In genomic region chr13:51451467-51452390, GRCh38 we compare ENCODE assay signal across 8 cellular contexts. TPM values are rescaled to one million over a fixed set of nuclear protein-coding genes. Genes with fewer than 3 reads are reported as not detected.
A peak's percentile ranks its signal among the peaks of the same experiment; 100 is the strongest.
DNase-seq lines count a peak whose midpoint lies in the region; ATAC-seq and TF ChIP-seq lines count a peak whose summit lies in the region.

No MANE protein-coding gene starts in this region.

- H3K27ac Mint-ChIP-seq in endothelial cell (ENCODE audit: unreplicated experiment) = peak overlapping the region; percentile 82

- peak; percentile 69 for DNase-seq in NOMO-1 treated with dmso at 0.1 percent for 144 hours (lab: John Stamatoyannopoulos, UW; ENCODE audit: unreplicated experiment)
- DNase-seq in activated CD8-positive, alpha-beta memory T cell treated with anti-CD3 and anti-CD28 coated beads, Interleukin-2, amount 50 U/mL, for 24 hours (ENCODE audit: extremely low read depth) = peak; percentile 41
- peak; percentile 75 for DNase-seq in endothelial cell (ENCODE audit: low spot score)
- DNase-seq in midbrain (lab: John Stamatoyannopoulos, UW) = peak; percentile 74
- peak; percentile 65 to 66 for DNase-seq in stimulated activated CD8-positive, alpha-beta memory T cell treated with anti-CD3 and anti-CD28 coated beads, Interleukin-15, amount 100 ng/mL, for 48 hours (ENCODE audit: low read depth in 2 of 2)

- peak overlapping the region; percentile 89 for H3K4me3 Mint-ChIP-seq in endothelial cell (ENCODE audit: unreplicated experiment)

- H4K20me1 ChIP-seq in BLaER1 treated with 17β-estradiol and CSF1 and Interleukin-3, amounts not matched to agents 10 nM and 100 nM = peaks cover 0 to 12% (median 0%) of the 10 kb centered on the region in 11 experiments; a peak in 5 of 22 replicates

- peaks cover 29% of the 10 kb centered on the region for H3K4me1 Mint-ChIP-seq in endothelial cell (ENCODE audit: unreplicated experiment)

- H3K27me3 Mint-ChIP-seq in endothelial cell (ENCODE audit: unreplicated experiment) = peaks cover 7% of the 10 kb centered on the region

- peaks cover 12 to 20% (median 17%) of the 10 kb centered on the region in 11 experiments for H3K9me3 ChIP-seq in BLaER1 treated with 17β-estradiol and CSF1 and Interleukin-3, amounts not matched to agents 10 nM and 100 nM (replicated peaks in 1 of 11)

- H3K36me3 ChIP-seq in BLaER1 treated with 17β-estradiol and CSF1 and Interleukin-3, amounts not matched to agents 10 nM and 100 nM = peaks cover 37 to 66% (median 50%) of the 10 kb centered on the region in 11 experiments

- H3K4me1 ChIP-seq in BLaER1 treated with 17β-estradiol and CSF1 and Interleukin-3, amounts not matched to agents 10 nM and 100 nM = peaks cover 22 to 43% (median 36%) of the 10 kb centered on the region in 10 experiments

- H3K27me3 ChIP-seq in BLaER1 treated with 17β-estradiol and CSF1 and Interleukin-3, amounts not matched to agents 10 nM and 100 nM = no peaks in the 10 kb centered on the region

- peaks cover 22% of the 10 kb centered on the region for H3K36me3 Mint-ChIP-seq in endothelial cell (ENCODE audit: low read depth, unreplicated experiment)

- peak overlapping the region; percentile 99 to 100 (median 99) for H3K9ac ChIP-seq in BLaER1 treated with 17β-estradiol and CSF1 and Interleukin-3, amounts not matched to agents 10 nM and 100 nM

- peak overlapping the region; percentile 98 to 99 (median 99) for H3K27ac ChIP-seq in BLaER1 treated with 17β-estradiol and CSF1 and Interleukin-3, amounts not matched to agents 10 nM and 100 nM

- peak overlapping the region; percentile 75 to 97 (median 91) for H3K4me2 ChIP-seq in BLaER1 treated with 17β-estradiol and CSF1 and Interleukin-3, amounts not matched to agents 10 nM and 100 nM

- H3K4me3 ChIP-seq in BLaER1 treated with 17β-estradiol and CSF1 and Interleukin-3, amounts not matched to agents 10 nM and 100 nM = peak overlapping the region; percentile 90 to 98 (median 92)

- TF ChIP-seq CTCF in endothelial cell (IDR thresholded peaks at IDR 0.05; ENCODE audit: unreplicated experiment) = no peak

- no peaks in the 10 kb centered on the region for H3K9me3 Mint-ChIP-seq in endothelial cell (ENCODE audit: unreplicated experiment)

- ATAC-seq in GM19324 (IDR thresholded peaks at IDR 0.05; ENCODE audit: low FRiP score, unreplicated experiment) = peak; percentile 22
- peak; percentile 30 for ATAC-seq in HG03520 (IDR thresholded peaks at IDR 0.05; ENCODE audit: unreplicated experiment)

RNA-seq across cellular contexts. Expression of gene INTS6, which starts 1.1 kb away (rescaled TPM):
- total RNA-seq in endothelial cell (ENCODE audit: unreplicated experiment) = 45.0 TPM

Comparison
In these comparisons a context has a peak if more than half of its experiments do, and no peak if none do; other contexts are left out.
1. Peak in every context shown above with its lines: DNase-seq, ATAC-seq, H3K4me3 ChIP-seq and H3K27ac ChIP-seq.